In genomic region chr7:103952408-103952807, GRCh38 we compare ENCODE assay signal across 9 cellular contexts.
"Had no signal": no experiment of that assay in that cellular context is flagged by ENCODE, and none has a peak within 500 bp of the region (broad histone marks: within the 10 kb centered on the region; RNA-seq: fewer than 3 reads in every experiment).

No MANE protein-coding gene starts in this region.

- H2AFZ ChIP-seq: GM23248, GM23338 had no signal

- H3K4me3 ChIP-seq: GM23248, GM23338, HAP-1 had no signal

- H3K27ac ChIP-seq: GM23248 had no signal

- H3K9me3 ChIP-seq: HAP-1 had no signal

- DNase-seq: GM23248, GOT3, H7, H9, HCEC 1CT, HFFc6 had no signal

- FAIRE-seq: H1 had no signal

- H3K9ac ChIP-seq: GM23248 had no signal

- H3K36me3 ChIP-seq: HAP-1 had no signal

- H3K4me2 ChIP-seq: GM23338 had no signal
